Comparison of ENCODE assay signal across 13 cellular contexts in the genomic region with DNA sequence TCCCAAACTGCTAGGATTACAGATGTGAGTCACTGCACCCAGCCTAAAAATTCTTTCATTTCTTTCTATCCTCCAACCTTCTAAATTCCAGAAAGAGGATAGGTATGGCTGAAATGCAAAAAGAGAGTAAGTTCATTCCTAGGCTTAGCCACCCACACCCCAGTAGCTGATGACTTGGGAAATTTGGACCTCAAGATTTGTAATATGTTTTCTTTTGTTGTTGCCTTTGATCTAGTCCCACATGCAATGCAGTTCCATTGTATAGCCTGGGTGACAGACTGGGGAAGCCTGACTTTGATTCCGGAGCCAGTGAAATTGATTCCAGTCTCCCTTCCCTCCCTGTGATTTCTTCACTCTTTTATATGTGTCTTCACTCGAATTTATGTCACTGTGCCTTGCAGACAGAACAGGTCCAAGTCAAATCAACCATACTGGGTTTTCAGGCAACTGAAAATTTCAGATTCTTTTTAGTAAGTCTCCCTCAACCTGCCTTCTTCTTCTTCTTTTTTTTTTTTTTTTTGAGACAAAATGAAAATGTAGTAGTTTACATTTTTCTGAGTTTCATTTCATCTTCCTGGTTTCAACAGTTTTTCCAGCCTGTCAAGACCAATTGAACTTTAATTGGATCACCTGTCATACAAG.
DNase-seq lines count a peak whose midpoint lies in the region; ATAC-seq and TF ChIP-seq lines count a peak whose summit lies in the region.
"Had no signal": no experiment of that assay in that cellular context is flagged by ENCODE, and none has a peak within 500 bp of the region (broad histone marks: within the 10 kb centered on the region; RNA-seq: fewer than 3 reads in every experiment).

No MANE protein-coding gene starts in this region.

- H3K36me3 Mint-ChIP-seq in T-helper 2 cell treated with Interferon-gamma antibody and Interleukin-4, amounts not matched to agents 5 μg/mL and 100 μg/mL, for 36 hours (ENCODE audit: low read depth): peaks cover 33% of the 10 kb centered on the region
- peaks cover 5% of the 10 kb centered on the region for H3K36me3 Mint-ChIP-seq in HFFc6 (ENCODE audit: low read depth)
- H3K36me3 Mint-ChIP-seq in progenitor cell of endocrine pancreas (ENCODE audit: insufficient read depth): no peaks in the 10 kb centered on the region

- peak overlapping the region; percentile 92 for H3K27ac Mint-ChIP-seq in T-helper 2 cell treated with Interferon-gamma antibody and Interleukin-4, amounts not matched to agents 5 μg/mL and 100 μg/mL, for 36 hours
- H3K27ac Mint-ChIP-seq in HFFc6 (no peak overlapping the region; the same call in 1 of the 2 replicates), progenitor cell of endocrine pancreas (peak overlapping the region; percentile 8)
- H3K27ac Mint-ChIP-seq: nephron had no signal

- peaks cover 76% of the 10 kb centered on the region for H3K4me1 Mint-ChIP-seq in T-helper 2 cell treated with Interferon-gamma antibody and Interleukin-4, amounts not matched to agents 5 μg/mL and 100 μg/mL, for 36 hours (ENCODE audit: low read depth)
- H3K4me1 Mint-ChIP-seq in HFFc6 (ENCODE audit: low read depth) (peaks cover 55% of the 10 kb centered on the region), progenitor cell of endocrine pancreas (ENCODE audit: low read depth) (peaks cover 24% of the 10 kb centered on the region)

- H3K36me3 ChIP-seq in spleen: no peaks in the 10 kb centered on the region
- H3K36me3 ChIP-seq: breast epithelium, heart left ventricle had no signal

- ATAC-seq in GM19023 (IDR thresholded peaks at IDR 0.05; ENCODE audit: unreplicated experiment) (no peak), GM21526 (IDR thresholded peaks at IDR 0.05; ENCODE audit: low FRiP score, unreplicated experiment) (no peak)
- ATAC-seq: heart left ventricle had no signal

- H3K9me3 ChIP-seq in spleen: no peaks in the 10 kb centered on the region
- H3K9me3 ChIP-seq: breast epithelium, heart left ventricle had no signal

- H3K27me3 Mint-ChIP-seq in T-helper 2 cell treated with Interferon-gamma antibody and Interleukin-4, amounts not matched to agents 5 μg/mL and 100 μg/mL, for 36 hours (ENCODE audit: low read depth): no peaks in the 10 kb centered on the region
- H3K27me3 Mint-ChIP-seq in HFFc6 (ENCODE audit: insufficient read depth) (peaks cover 1% of the 10 kb centered on the region), progenitor cell of endocrine pancreas (peaks cover 3% of the 10 kb centered on the region)

- peaks cover 0 to 8% (median 0%) of the 10 kb centered on the region in 6 donors for H3K4me1 ChIP-seq in spleen
- H3K4me1 ChIP-seq: breast epithelium had no signal

- intact Hi-C loops in spleen (cut with DNase I; ENCODE audit: low total_unique reads): no loop called here

- H3K27me3 ChIP-seq in spleen (replicated peaks in 1 of 7): no peaks in the 10 kb centered on the region
- H3K27me3 ChIP-seq: breast epithelium, heart left ventricle had no signal

- in situ Hi-C loops in astrocyte of the spinal cord (cut with HindIII; ENCODE audit: low sequenced_read_pairs): no loop called here

- no peak for DNase-seq in T-helper 2 cell treated with Interferon-gamma antibody and Interleukin-4, amounts not matched to agents 5 μg/mL and 100 μg/mL, for 36 hours (ENCODE audit: low spot score)
- DNase-seq in T-helper 2 cell: no peak
- DNase-seq in HFFc6: peak; percentile 36
- DNase-seq in astrocyte of the spinal cord (ENCODE audit: low read depth, low spot score): peak; percentile 10
- no peak for DNase-seq in progenitor cell of endocrine pancreas (ENCODE audit: low spot score, unreplicated experiment)
- DNase-seq in spleen: no peak
- DNase-seq: heart left ventricle, Right ventricle myocardium superior had no signal

- WGBS in spleen, 5 donors: 67 to 81% (median 77%) methylated on average over 2 of the region's 2 CpGs

- H3K27ac ChIP-seq in spleen: peak overlapping the region in 3 of 8 donors; percentile 8 to 46 (median 30)
- H3K27ac ChIP-seq: breast epithelium, KMS-11 had no signal

- H3K4me3 ChIP-seq in astrocyte of the spinal cord (ENCODE audit: low read depth, low read length) (no peak overlapping the region), spleen (no peak overlapping the region)
- H3K4me3 ChIP-seq: breast epithelium, heart left ventricle had no signal

- TF ChIP-seq POLR2A in spleen (IDR thresholded peaks at IDR 0.05): no peak

- H3K4me3 Mint-ChIP-seq in T-helper 2 cell treated with Interferon-gamma antibody and Interleukin-4, amounts not matched to agents 5 μg/mL and 100 μg/mL, for 36 hours: peak overlapping the region; percentile 83
- H3K4me3 Mint-ChIP-seq in HFFc6 (no peak overlapping the region), progenitor cell of endocrine pancreas (ENCODE audit: low read depth) (no peak overlapping the region)
- H3K4me3 Mint-ChIP-seq: nephron had no signal

- H3K9me3 Mint-ChIP-seq in T-helper 2 cell treated with Interferon-gamma antibody and Interleukin-4, amounts not matched to agents 5 μg/mL and 100 μg/mL, for 36 hours: peaks cover 18% of the 10 kb centered on the region
- H3K9me3 Mint-ChIP-seq in HFFc6: no peaks in the 10 kb centered on the region
- H3K9me3 Mint-ChIP-seq in progenitor cell of endocrine pancreas (ENCODE audit: low read depth): no peaks in the 10 kb centered on the region
- H3K9me3 Mint-ChIP-seq: nephron had no signal

- TF ChIP-seq CTCF in HFFc6 (IDR thresholded peaks at IDR 0.05) (no peak), astrocyte of the spinal cord (IDR thresholded peaks at IDR 0.05; ENCODE audit: low read depth, low read length) (no peak), progenitor cell of endocrine pancreas (IDR thresholded peaks at IDR 0.05; ENCODE audit: unreplicated experiment) (no peak), spleen (IDR thresholded peaks at IDR 0.05 in 8 of 11, conservative IDR thresholded peaks at IDR 0.05 in 3 of 11) (no peak)

Comparison
In these comparisons a context has a peak if more than half of its experiments do, and no peak if none do; other contexts are left out.
1. DNase-seq: peak in HFFc6 (single experiment) and astrocyte of the spinal cord (single experiment); none in T-helper 2 cell treated with Interferon-gamma antibody and Interleukin-4, amounts not matched to agents 5 μg/mL and 100 μg/mL, for 36 hours (single experiment), T-helper 2 cell (0 of 5), progenitor cell of endocrine pancreas (single experiment) and spleen (single experiment).